Comparison of ENCODE assay signal across 19 cellular contexts in genomic region chr5:54792611-54793404, GRCh38.
DNase-seq lines count a peak whose midpoint lies in the region; ATAC-seq and TF ChIP-seq lines count a peak whose summit lies in the region.
"Had no signal": no experiment of that assay in that cellular context is flagged by ENCODE, and none has a peak within 500 bp of the region (broad histone marks: within the 10 kb centered on the region; RNA-seq: fewer than 3 reads in every experiment).

No MANE protein-coding gene starts in this region.

- no peaks in the 10 kb centered on the region for H3K36me3 ChIP-seq in aorta (ENCODE audit: control insufficient read depth in 1 of 2, insufficient read depth in 2 of 2, low read length in 1 of 2)
- H3K36me3 ChIP-seq: pancreas had no signal

- DNase-seq in stimulated activated naive CD8-positive, alpha-beta T cell treated with anti-CD3 and anti-CD28 coated beads, Interleukin-15, Interleukin-2, amounts not matched to agents 100 U/mL and 50 U/mL, for 24 hours, result no peak
- no peak for DNase-seq in activated naive CD8-positive, alpha-beta T cell treated with anti-CD3 and anti-CD28 coated beads for 36 hours
- peak; percentile 75 for DNase-seq in fibroblast of the aortic adventitia (ENCODE audit: low read depth)
- DNase-seq in aorta, result peak; percentile 59 to 62
- no peak for DNase-seq in coronary artery (ENCODE audit: low spot score)
- no peak for DNase-seq in activated CD4-positive, CD25-positive, alpha-beta regulatory T cell (lab: John Stamatoyannopoulos, UW)
- DNase-seq: activated CD4-positive, alpha-beta T cell treated with anti-CD3 and anti-CD28 coated beads for 4 hours; DMS153; endodermal cell; head of caudate nucleus; NCI-H2081 treated with DMSO at 0.1 percent for 48 hours; NCI-H774; pancreas; testis had no signal

- H3K27ac ChIP-seq in aorta (ENCODE audit: low read depth in 1 of 2, low read length in 2 of 2) (peak overlapping the region; percentile 22 to 69), coronary artery (peak overlapping the region in 1 of 2 donors; percentile 49)
- H3K27ac ChIP-seq: HL-60, pancreas, testis had no signal

- H3K27me3 ChIP-seq in aorta (ENCODE audit: control insufficient read depth in 1 of 2, insufficient read depth in 2 of 2, low read length in 1 of 2), result no peaks in the 10 kb centered on the region
- H3K27me3 ChIP-seq: pancreas, testis had no signal

- no peaks in the 10 kb centered on the region for H3K9me3 Mint-ChIP-seq in stimulated activated naive CD8-positive, alpha-beta T cell treated with anti-CD3 and anti-CD28 coated beads, Interleukin-15, Interleukin-2, amounts not matched to agents 100 ng/mL and 50 ng/mL, for 24 hours
- peaks cover 2% of the 10 kb centered on the region for H3K9me3 Mint-ChIP-seq in activated naive CD8-positive, alpha-beta T cell treated with anti-CD3 and anti-CD28 coated beads for 36 hours
- H3K9me3 Mint-ChIP-seq: activated T-helper 17 cell treated with anti-CD3 and anti-CD28 coated beads, Interleukin-2, amount 50 U/mL, for 72 hours had no signal

- no peak for ATAC-seq in stimulated activated naive CD8-positive, alpha-beta T cell treated with anti-CD3 and anti-CD28 coated beads, Interleukin-15, Interleukin-2, amounts not matched to agents 100 U/mL and 50 U/mL, for 24 hours
- ATAC-seq in aorta (ENCODE audit: low FRiP score) (peak; percentile 74), esophagus mucosa (no peak)
- ATAC-seq: activated T-helper 17 cell treated with anti-CD3 and anti-CD28 coated beads, Interleukin-2, amount 50 U/mL, for 72 hours had no signal

- H3K4me1 Mint-ChIP-seq in stimulated activated naive CD8-positive, alpha-beta T cell treated with anti-CD3 and anti-CD28 coated beads, Interleukin-15, Interleukin-2, amounts not matched to agents 100 ng/mL and 50 ng/mL, for 24 hours (ENCODE audit: low read depth), result peaks cover 34% of the 10 kb centered on the region
- peaks cover 31% of the 10 kb centered on the region for H3K4me1 Mint-ChIP-seq in activated naive CD8-positive, alpha-beta T cell treated with anti-CD3 and anti-CD28 coated beads for 36 hours
- H3K4me1 Mint-ChIP-seq: endodermal cell had no signal

- H3K36me3 Mint-ChIP-seq in stimulated activated naive CD8-positive, alpha-beta T cell treated with anti-CD3 and anti-CD28 coated beads, Interleukin-15, Interleukin-2, amounts not matched to agents 100 ng/mL and 50 ng/mL, for 24 hours (ENCODE audit: low read depth), result no peaks in the 10 kb centered on the region
- H3K36me3 Mint-ChIP-seq in activated naive CD8-positive, alpha-beta T cell treated with anti-CD3 and anti-CD28 coated beads for 36 hours, result peaks cover 12% of the 10 kb centered on the region

- peak overlapping the region; percentile 90 for H3K27ac Mint-ChIP-seq in stimulated activated naive CD8-positive, alpha-beta T cell treated with anti-CD3 and anti-CD28 coated beads, Interleukin-15, Interleukin-2, amounts not matched to agents 100 ng/mL and 50 ng/mL, for 24 hours
- peak overlapping the region; percentile 92 for H3K27ac Mint-ChIP-seq in activated naive CD8-positive, alpha-beta T cell treated with anti-CD3 and anti-CD28 coated beads for 36 hours
- H3K27ac Mint-ChIP-seq: B cell, endodermal cell had no signal

- TF ChIP-seq CTCF in fibroblast of the aortic adventitia (IDR thresholded peaks at IDR 0.05; ENCODE audit: insufficient read depth, low read length) (no peak), coronary artery (IDR thresholded peaks at IDR 0.05) (no peak)

- H3K9me3 ChIP-seq in aorta (ENCODE audit: control insufficient read depth, low read length), result no peaks in the 10 kb centered on the region
- H3K9me3 ChIP-seq: pancreas, testis had no signal

- peaks cover 15% of the 10 kb centered on the region for H3K27me3 Mint-ChIP-seq in stimulated activated naive CD8-positive, alpha-beta T cell treated with anti-CD3 and anti-CD28 coated beads, Interleukin-15, Interleukin-2, amounts not matched to agents 100 ng/mL and 50 ng/mL, for 24 hours
- H3K27me3 Mint-ChIP-seq in activated naive CD8-positive, alpha-beta T cell treated with anti-CD3 and anti-CD28 coated beads for 36 hours, result peaks cover 3% of the 10 kb centered on the region
- H3K27me3 Mint-ChIP-seq: B cell had no signal

- intact Hi-C loops in aorta (cut with DNase I), result no loop called here

- peaks cover 4 to 6% of the 10 kb centered on the region in 2 donors for H3K4me1 ChIP-seq in aorta (ENCODE audit: control insufficient read depth in 1 of 2, insufficient read depth in 2 of 2, low read length in 2 of 2)
- H3K4me1 ChIP-seq: pancreas, testis had no signal

- no peak overlapping the region for H3K4me3 Mint-ChIP-seq in stimulated activated naive CD8-positive, alpha-beta T cell treated with anti-CD3 and anti-CD28 coated beads, Interleukin-15, Interleukin-2, amounts not matched to agents 100 ng/mL and 50 ng/mL, for 24 hours
- no peak overlapping the region for H3K4me3 Mint-ChIP-seq in activated naive CD8-positive, alpha-beta T cell treated with anti-CD3 and anti-CD28 coated beads for 36 hours
- H3K4me3 Mint-ChIP-seq: B cell, endodermal cell had no signal

- 2 to 13% methylated on average over 2 of the region's 2 CpGs for WGBS in aorta, 2 donors

- H3K4me3 ChIP-seq in fibroblast of the aortic adventitia (ENCODE audit: low read depth, low read length), result no peak overlapping the region
- no peak overlapping the region for H3K4me3 ChIP-seq in aorta (ENCODE audit: low read length in 2 of 2)
- H3K4me3 ChIP-seq in coronary artery, result no peak overlapping the region
- H3K4me3 ChIP-seq: pancreas, testis had no signal

Comparison
In these comparisons a context has a peak if more than half of its experiments do, and no peak if none do; other contexts are left out.
1. DNase-seq: peak in fibroblast of the aortic adventitia (single experiment) and aorta (2 of 2); none in stimulated activated naive CD8-positive, alpha-beta T cell treated with anti-CD3 and anti-CD28 coated beads, Interleukin-15, Interleukin-2, amounts not matched to agents 100 U/mL and 50 U/mL, for 24 hours (single experiment), activated naive CD8-positive, alpha-beta T cell treated with anti-CD3 and anti-CD28 coated beads for 36 hours (single experiment), coronary artery (single experiment) and activated CD4-positive, CD25-positive, alpha-beta regulatory T cell (0 of 4).